ENCODE assay signal across 21 cellular contexts in the genomic region with DNA sequence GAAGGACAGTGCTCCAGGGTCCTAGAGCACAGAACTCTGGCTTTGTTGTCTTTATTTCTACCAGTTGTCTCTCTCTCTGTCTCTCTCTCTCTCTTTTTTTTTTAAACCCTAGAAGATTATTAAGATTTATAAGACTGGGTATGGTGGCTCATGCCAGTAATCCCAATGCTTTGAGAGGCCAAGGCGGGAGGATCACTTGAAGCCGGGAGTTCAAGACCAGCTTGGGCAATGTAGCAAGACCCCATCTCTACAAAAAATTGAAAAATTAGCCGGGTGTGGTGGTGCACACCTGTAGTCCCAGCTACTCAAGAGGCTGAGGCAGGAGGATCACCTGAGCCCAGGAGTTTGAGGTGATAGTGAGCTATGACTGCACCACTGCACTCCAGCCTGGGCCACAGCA.
DNase-seq lines count a peak whose midpoint lies in the region; ATAC-seq, FAIRE-seq and TF ChIP-seq lines count a peak whose summit lies in the region.
"Had no signal": no experiment of that assay in that cellular context is flagged by ENCODE, and none has a peak within 500 bp of the region (broad histone marks: within the 10 kb centered on the region; RNA-seq: fewer than 3 reads in every experiment).

No MANE protein-coding gene starts in this region.

- H3K9me3 Mint-ChIP-seq in endodermal cell, result peaks cover 9% of the 10 kb centered on the region
- H3K9me3 Mint-ChIP-seq: CD8-positive, alpha-beta T cell had no signal

- TF ChIP-seq POLR2A in HepG2 (IDR thresholded peaks at IDR 0.05; ENCODE audit: insufficient read depth in 1 of 2, low read depth in 2 of 2, low read length in 2 of 2) (no peak), right lobe of liver (IDR thresholded peaks at IDR 0.05) (no peak), transverse colon (IDR thresholded peaks at IDR 0.05) (no peak)

- in situ Hi-C loops in HepG2 (cut with HindIII; ENCODE audit: extremely low pct_ligation_motif_present, low pct_unique_long_range_greater_than_20kb), result loop anchor here (5.0 to 10.0 kb wide), 2 partner anchors 92 to 175 kb away; no protein-coding TSS in a partner anchor
- in situ Hi-C loops in transverse colon (cut with MboI; ENCODE audit: low pct_ligation_motif_present in 1 of 4, low pct_unique_long_range_greater_than_20kb in 1 of 4, low sequenced_read_pairs in 3 of 4), result loop anchor here in 3 of 4 donors (5.0 to 25.0 kb wide), 4 partner anchors 65 to 95 kb away; no protein-coding TSS in a partner anchor

- H3K9ac ChIP-seq in HepG2 (ENCODE audit: insufficient read depth, low read depth, low read length), result no peak overlapping the region
- no peak overlapping the region for H3K9ac ChIP-seq in endodermal cell (ENCODE audit: extremely low read depth, low read length, poor library complexity, severe bottlenecking)
- H3K9ac ChIP-seq: BLaER1 had no signal

- H3K36me3 ChIP-seq in HepG2 (replicated peaks in 1 of 2; ENCODE audit: control insufficient read depth in 1 of 2, insufficient read depth in 2 of 2, low read length in 2 of 2) (no peaks in the 10 kb centered on the region), right lobe of liver (no peaks in the 10 kb centered on the region), endodermal cell (ENCODE audit: control insufficient read depth, insufficient read depth, low read length) (no peaks in the 10 kb centered on the region), transverse colon (no peaks in the 10 kb centered on the region)
- H3K36me3 ChIP-seq: BLaER1 had no signal

- intact Hi-C loops in HepG2 (cut with micrococcal nuclease; ENCODE audit: unreplicated experiment) (no loop called here), right lobe of liver (cut with DNase I) (loop anchor here (5.0 to 10.0 kb wide), 2 partner anchors 92 to 95 kb away; no protein-coding TSS in a partner anchor), transverse colon (cut with DNase I; ENCODE audit: low total_unique reads) (loop anchor here (2.0 kb wide), 1 partner anchor 91 kb away; no protein-coding TSS in a partner anchor)

- TF ChIP-seq CTCF in HepG2 (CRISPR knock-in tag; IDR thresholded peaks at IDR 0.05), result no peak
- TF ChIP-seq CTCF in right lobe of liver (IDR thresholded peaks at IDR 0.05), result no peak
- no peak for TF ChIP-seq CTCF in endodermal cell (conservative IDR thresholded peaks at IDR 0.05)
- TF ChIP-seq CTCF in transverse colon (IDR thresholded peaks at IDR 0.05), result no peak

- H3K27me3 ChIP-seq in HepG2 (ENCODE audit: control insufficient read depth in 1 of 2, insufficient read depth in 2 of 2, low read length in 2 of 2), result no peaks in the 10 kb centered on the region
- H3K27me3 ChIP-seq in right lobe of liver, result no peaks in the 10 kb centered on the region
- H3K27me3 ChIP-seq in endodermal cell (ENCODE audit: control insufficient read depth, insufficient read depth, low read length, poor library complexity, severe bottlenecking), result no peaks in the 10 kb centered on the region
- H3K27me3 ChIP-seq in transverse colon, result no peaks in the 10 kb centered on the region
- H3K27me3 ChIP-seq: BLaER1 had no signal

- H2AFZ ChIP-seq in HepG2 (ENCODE audit: low read length), result no peak overlapping the region
- H2AFZ ChIP-seq: GM23338 had no signal

- no peak for FAIRE-seq in HepG2 (lab: Jason Lieb, UNC)
- FAIRE-seq: D721Med, GM12878 had no signal

- peak overlapping the region; percentile 34 for H3K27ac Mint-ChIP-seq in endodermal cell
- H3K27ac Mint-ChIP-seq: B cell; CD4-positive, CD25-positive, alpha-beta regulatory T cell; CD8-positive, alpha-beta T cell; GM23338; HFFc6 had no signal

- ATAC-seq in HepG2 (no peak), right lobe of liver (no peak)
- ATAC-seq: CD8-positive, alpha-beta T cell; GM12878 had no signal

- no TSS peak for BruUV-seq in HepG2 (replicated peaks; lab: Mats Ljungman, UMichigan)

- H3K27ac ChIP-seq in HepG2 (ENCODE audit: extremely low read length, insufficient read depth, low read length) (no peak overlapping the region), right lobe of liver (no peak overlapping the region), endodermal cell (ENCODE audit: low read depth, low read length) (no peak overlapping the region), transverse colon (peak overlapping the region; percentile 78 to 88 (median 84))
- H3K27ac ChIP-seq: 22Rv1, BLaER1, C4-2B had no signal

- H3K9me3 ChIP-seq in HepG2 (ENCODE audit: low read length), result no peaks in the 10 kb centered on the region
- no peaks in the 10 kb centered on the region for H3K9me3 ChIP-seq in right lobe of liver
- H3K9me3 ChIP-seq in endodermal cell (ENCODE audit: control insufficient read depth, low read length), result peaks cover 7% of the 10 kb centered on the region
- H3K9me3 ChIP-seq in transverse colon, result no peaks in the 10 kb centered on the region
- H3K9me3 ChIP-seq: BLaER1 had no signal

- no peak overlapping the region for H3K4me3 Mint-ChIP-seq in endodermal cell
- H3K4me3 Mint-ChIP-seq: B cell; CD4-positive, CD25-positive, alpha-beta regulatory T cell; CD8-positive, alpha-beta T cell; GM23338; H9; HFFc6 had no signal

- H3K4me1 Mint-ChIP-seq in endodermal cell, result peaks cover 16% of the 10 kb centered on the region

- CTCF ChIA-PET in HepG2 (lab: Yijun Ruan, JAX; ENCODE audit: low intra/inter-chr PET ratio, low total read pairs), result interaction anchor here (1.7 to 2.3 kb wide), 2 partner anchors 94 to 96 kb away, joined by 14 to 19 read pairs; no protein-coding TSS in a partner anchor

- DNase-seq in HepG2 (ENCODE audit: low spot score) (no peak), right lobe of liver (no peak), endodermal cell (no peak), transverse colon (no peak), NAMALWA (ENCODE audit: low spot score) (no peak), putamen (ENCODE audit: low spot score) (no peak)
- DNase-seq: CD4-positive, CD25-positive, alpha-beta regulatory T cell; CD8-positive, alpha-beta T cell; DMS 273 treated with DMSO at 0.1 percent for 48 hours; DMS79; EL; GDM1; H9; HFFc6 had no signal

- peaks cover 17% of the 10 kb centered on the region for H3K79me2 ChIP-seq in HepG2 (ENCODE audit: insufficient read depth, low read length)

- H3K36me3 Mint-ChIP-seq in endodermal cell (ENCODE audit: low read depth), result no peaks in the 10 kb centered on the region
- H3K36me3 Mint-ChIP-seq: CD8-positive, alpha-beta T cell had no signal

- H3K4me3 ChIP-seq in HepG2 (replicated peaks in 1 of 3; ENCODE audit: insufficient read depth in 1 of 3, low read depth in 2 of 3, low read length in 3 of 3), result no peak overlapping the region
- no peak overlapping the region for H3K4me3 ChIP-seq in right lobe of liver
- H3K4me3 ChIP-seq in endodermal cell (ENCODE audit: low read length), result no peak overlapping the region
- no peak overlapping the region for H3K4me3 ChIP-seq in transverse colon
- H3K4me3 ChIP-seq: BLaER1, GM12878, GM23338 had no signal

- H3K27me3 Mint-ChIP-seq in endodermal cell (ENCODE audit: insufficient read depth), result no peaks in the 10 kb centered on the region
- H3K27me3 Mint-ChIP-seq: B cell; CD4-positive, CD25-positive, alpha-beta regulatory T cell had no signal

- TF ChIP-seq EP300 in HepG2 (IDR thresholded peaks at IDR 0.05; ENCODE audit: low read depth in 2 of 2, low read length in 2 of 2) (no peak), HepG2 (CRISPR knock-in tag; IDR thresholded peaks at IDR 0.05; ENCODE audit: borderline replicate concordance) (no peak), transverse colon (IDR thresholded peaks at IDR 0.05; ENCODE audit: low read depth) (no peak)

- 96% methylated on average over 3 of the region's 3 CpGs for WGBS in HepG2 (ENCODE audit: low lambda C conversion rate)
- 96% methylated on average over 3 of the region's 3 CpGs for WGBS in right lobe of liver (ENCODE audit: insufficient coverage, low coverage, low lambda C conversion rate, missing lambda C conversion rate)
- 74 to 79% methylated on average over 3 of the region's 3 CpGs for WGBS in endodermal cell (ENCODE audit: insufficient coverage in 1 of 2, insufficient read length in 1 of 2), 2 experiments
- 86% methylated on average over 3 of the region's 3 CpGs; no CpG with 5 or more reads in 1 of the 2 donors for WGBS in transverse colon (ENCODE audit: low coverage in 1 of 2), 2 donors

- H3K4me1 ChIP-seq in HepG2 (ENCODE audit: insufficient read depth, low read length), result peaks cover 32% of the 10 kb centered on the region
- peaks cover 0 to 12% (median 1%) of the 10 kb centered on the region in 4 donors for H3K4me1 ChIP-seq in right lobe of liver
- no peaks in the 10 kb centered on the region for H3K4me1 ChIP-seq in endodermal cell (ENCODE audit: control insufficient read depth, insufficient read depth, low read length)
- H3K4me1 ChIP-seq in transverse colon, result peaks cover 26 to 69% (median 54%) of the 10 kb centered on the region in 4 donors

- POLR2A ChIA-PET in HepG2 (lab: Yijun Ruan, JAX), result no interaction called here

- no peak overlapping the region for H3K4me2 ChIP-seq in HepG2 (ENCODE audit: low read depth, low read length)
- H3K4me2 ChIP-seq: BLaER1, GM23338 had no signal

- H4K20me1 ChIP-seq in HepG2 (ENCODE audit: insufficient read depth, low read length), result no peaks in the 10 kb centered on the region; the same call in 1 of the 2 replicates

- no peak for TF ChIP-seq RAD21 in HepG2 (CRISPR knock-in tag; IDR thresholded peaks at IDR 0.05)

TF ChIP-seq in HepG2, 621 proteins besides CTCF, POLR2A, EP300 and RAD21:
- 0 out of 2 replicates have a peak, but pooled peaks have one; percentile 12 for TF ChIP-seq ZNF121 (CRISPR knock-in tag; IDR thresholded peaks at IDR 0.05)
- TF ChIP-seq SRSF4 (IDR thresholded peaks at IDR 0.05; ENCODE audit: low read depth, low read length, poor library complexity, severe bottlenecking), result no peak
TF ChIP-seq in HepG2: peak in this region for 1.

Comparison
In these comparisons a context has a peak if more than half of its experiments do, and no peak if none do; other contexts are left out.
1. H3K27ac ChIP-seq: peak in transverse colon (4 of 4); none in HepG2 (single experiment), right lobe of liver (0 of 3) and endodermal cell (single experiment).